ENCODE assay signal across 1 cellular context in genomic region chr1:153652795-153653507, GRCh38.
TF ChIP-seq lines count a peak whose summit lies in the region.

No MANE protein-coding gene starts in this region.

TF ChIP-seq in WTC11, 78 proteins besides CTCF, POLR2A, EP300 and RAD21 (continued from another document):
- TF ChIP-seq ZNF281 (CRISPR knock-in tag; IDR thresholded peaks at IDR 0.05) (no peak), PRRX2 (CRISPR knock-in tag; IDR thresholded peaks at IDR 0.05) (no peak), ATF6 (CRISPR knock-in tag; IDR thresholded peaks at IDR 0.05) (no peak), USF1 (CRISPR knock-in tag; IDR thresholded peaks at IDR 0.05) (no peak), ZNF396 (CRISPR knock-in tag; IDR thresholded peaks at IDR 0.05; ENCODE audit: borderline replicate concordance) (no peak), CBFB (CRISPR knock-in tag; IDR thresholded peaks at IDR 0.05; ENCODE audit: low read depth) (no peak), ESRRA (CRISPR knock-in tag; IDR thresholded peaks at IDR 0.05; ENCODE audit: borderline replicate concordance) (no peak)
TF ChIP-seq in WTC11: peak in this region for 0.
